In genomic region chr1:116987256-116987555, GRCh38 we compare ENCODE assay signal across 10 cellular contexts. TPM values are rescaled to one million over a fixed set of nuclear protein-coding genes. Genes with fewer than 3 reads are reported as not detected.
A peak's percentile ranks its signal among the peaks of the same experiment; 100 is the strongest.
DNase-seq lines count a peak whose midpoint lies in the region; ATAC-seq and TF ChIP-seq lines count a peak whose summit lies in the region.
"Had no signal": no experiment of that assay in that cellular context is flagged by ENCODE, and none has a peak within 500 bp of the region (broad histone marks: within the 10 kb centered on the region; RNA-seq: fewer than 3 reads in every experiment).

No MANE protein-coding gene starts in this region.

- intact Hi-C loops in vagina (cut with DNase I), result no loop called here

- H3K9me3 Mint-ChIP-seq in activated naive CD8-positive, alpha-beta T cell treated with anti-CD3 and anti-CD28 coated beads, Interleukin-2, amount 10 ng/mL, durations not matched to agents 7 days and 5 days, result no peaks in the 10 kb centered on the region

- no peaks in the 10 kb centered on the region for H3K36me3 ChIP-seq in vagina
- H3K36me3 ChIP-seq: SJSA1 had no signal

- peak overlapping the region; percentile 90 for H3K27ac Mint-ChIP-seq in activated naive CD8-positive, alpha-beta T cell treated with anti-CD3 and anti-CD28 coated beads, Interleukin-2, amount 10 ng/mL, durations not matched to agents 7 days and 5 days

- H3K36me3 Mint-ChIP-seq in activated naive CD8-positive, alpha-beta T cell treated with anti-CD3 and anti-CD28 coated beads, Interleukin-2, amount 10 ng/mL, durations not matched to agents 7 days and 5 days, result no peaks in the 10 kb centered on the region

- H3K4me3 ChIP-seq in vagina, result no peak overlapping the region
- H3K4me3 ChIP-seq: lung, SJSA1 had no signal

- DNase-seq in DMS153 (lab: John Stamatoyannopoulos, UW), result peak; percentile 20
- peak; percentile 56 to 58 for DNase-seq in activated CD4-positive, alpha-beta T cell treated with anti-CD3 and anti-CD28 coated beads for 24 hours (ENCODE audit: low read depth in 2 of 2)
- peak; percentile 55 for DNase-seq in activated naive CD8-positive, alpha-beta T cell treated with anti-CD3 and anti-CD28 coated beads, Interleukin-2, amount 10 ng/mL, durations not matched to agents 7 days and 5 days
- peak; percentile 73 to 74 for DNase-seq in stimulated activated CD4-positive, alpha-beta T cell treated with anti-CD3 and anti-CD28 coated beads, Interleukin-2, amount 100 ng/mL, for 24 hours
- no peak for DNase-seq in AG08396 (ENCODE audit: low spot score)
- DNase-seq in vagina (ENCODE audit: extremely low spot score in 2 of 2), result no peak
- no peak for DNase-seq in NCI-H510A (lab: John Stamatoyannopoulos, UW)

- H3K4me3 Mint-ChIP-seq in activated naive CD8-positive, alpha-beta T cell treated with anti-CD3 and anti-CD28 coated beads, Interleukin-2, amount 10 ng/mL, durations not matched to agents 7 days and 5 days, result peak overlapping the region; percentile 78

- ATAC-seq in activated naive CD8-positive, alpha-beta T cell treated with anti-CD3 and anti-CD28 coated beads, Interleukin-2, amount 10 ng/mL, durations not matched to agents 7 days and 5 days (ENCODE audit: low read depth), result peak; percentile 88
- ATAC-seq in GM18867 (IDR thresholded peaks at IDR 0.05; ENCODE audit: unreplicated experiment), result no peak

- H3K27me3 ChIP-seq in vagina, result no peaks in the 10 kb centered on the region
- H3K27me3 ChIP-seq: SJSA1 had no signal

- no peak for TF ChIP-seq POLR2A in vagina (IDR thresholded peaks at IDR 0.05)

- no peak for TF ChIP-seq CTCF in vagina (IDR thresholded peaks at IDR 0.05)

- H3K27me3 Mint-ChIP-seq in activated naive CD8-positive, alpha-beta T cell treated with anti-CD3 and anti-CD28 coated beads, Interleukin-2, amount 10 ng/mL, durations not matched to agents 7 days and 5 days, result peaks cover 2% of the 10 kb centered on the region

- POLR2A ChIA-PET in activated naive CD8-positive, alpha-beta T cell treated with anti-CD3 and anti-CD28 coated beads, Interleukin-2, amount 10 ng/mL, durations not matched to agents 7 days and 5 days (lab: Charles Lee), result interaction anchor here (0.9 to 2.4 kb wide), 5 partner anchors 20 to 73 kb away, joined by 3 to 11 read pairs (median 5); partner anchors contain the start of gene TTF2

- H3K4me1 Mint-ChIP-seq in activated naive CD8-positive, alpha-beta T cell treated with anti-CD3 and anti-CD28 coated beads, Interleukin-2, amount 10 ng/mL, durations not matched to agents 7 days and 5 days, result peaks cover 25% of the 10 kb centered on the region

- H3K27ac ChIP-seq in vagina, result no peak overlapping the region
- H3K27ac ChIP-seq: SJSA1 had no signal

- no peaks in the 10 kb centered on the region for H3K9me3 ChIP-seq in vagina
- H3K9me3 ChIP-seq: SJSA1 had no signal

- H3K4me1 ChIP-seq in vagina, result no peaks in the 10 kb centered on the region

RNA-seq across cellular contexts. Expression of gene CD101, which starts 14.4 kb away (rescaled TPM):
- total RNA-seq in activated naive CD8-positive, alpha-beta T cell treated with anti-CD3 and anti-CD28 coated beads, Interleukin-2, amount 10 ng/mL, durations not matched to agents 7 days and 5 days, result under 1 TPM in 1 of 2 experiments, not detected in 1; 0.08 TPM
- 3.9 TPM for total RNA-seq in vagina

Comparison
In these comparisons a context has a peak if more than half of its experiments do, and no peak if none do; other contexts are left out.
1. DNase-seq: peak in DMS153 (single experiment), activated CD4-positive, alpha-beta T cell treated with anti-CD3 and anti-CD28 coated beads for 24 hours (2 of 2), activated naive CD8-positive, alpha-beta T cell treated with anti-CD3 and anti-CD28 coated beads, Interleukin-2, amount 10 ng/mL, durations not matched to agents 7 days and 5 days (single experiment) and stimulated activated CD4-positive, alpha-beta T cell treated with anti-CD3 and anti-CD28 coated beads, Interleukin-2, amount 100 ng/mL, for 24 hours (2 of 2); none in AG08396 (single experiment), vagina (0 of 2) and NCI-H510A (single experiment).